Comparison of ENCODE assay signal across 1 cellular context in genomic region chr4:44446191-44446590, GRCh38.
TF ChIP-seq lines count a peak whose summit lies in the region.

No MANE protein-coding gene starts in this region.

TF ChIP-seq in SK-N-SH treated with all-trans-retinoic acid at 6 μM for 48 hours, 23 proteins besides CTCF, POLR2A, EP300 and RAD21 (continued from another document):
- TF ChIP-seq TSHZ2 (CRISPR knock-in tag; IDR thresholded peaks at IDR 0.05) (no peak), ZNF8 (CRISPR knock-in tag; IDR thresholded peaks at IDR 0.05) (no peak), PPARA (CRISPR knock-in tag; IDR thresholded peaks at IDR 0.05; ENCODE audit: borderline replicate concordance) (no peak), TCF4 (CRISPR knock-in tag; IDR thresholded peaks at IDR 0.05; ENCODE audit: borderline replicate concordance) (no peak), ZC3H10 (CRISPR knock-in tag; IDR thresholded peaks at IDR 0.05) (no peak), SNAI2 (CRISPR knock-in tag; IDR thresholded peaks at IDR 0.05) (no peak), ARNTL (CRISPR knock-in tag; IDR thresholded peaks at IDR 0.05; ENCODE audit: borderline replicate concordance, low read depth) (no peak), TOX (CRISPR knock-in tag; IDR thresholded peaks at IDR 0.05; ENCODE audit: borderline replicate concordance) (no peak), ZFP30 (CRISPR knock-in tag; IDR thresholded peaks at IDR 0.05) (no peak), ZNF70 (CRISPR knock-in tag; IDR thresholded peaks at IDR 0.05) (no peak)
